2 cellular contexts compared by ENCODE assay signal in the genomic region with DNA sequence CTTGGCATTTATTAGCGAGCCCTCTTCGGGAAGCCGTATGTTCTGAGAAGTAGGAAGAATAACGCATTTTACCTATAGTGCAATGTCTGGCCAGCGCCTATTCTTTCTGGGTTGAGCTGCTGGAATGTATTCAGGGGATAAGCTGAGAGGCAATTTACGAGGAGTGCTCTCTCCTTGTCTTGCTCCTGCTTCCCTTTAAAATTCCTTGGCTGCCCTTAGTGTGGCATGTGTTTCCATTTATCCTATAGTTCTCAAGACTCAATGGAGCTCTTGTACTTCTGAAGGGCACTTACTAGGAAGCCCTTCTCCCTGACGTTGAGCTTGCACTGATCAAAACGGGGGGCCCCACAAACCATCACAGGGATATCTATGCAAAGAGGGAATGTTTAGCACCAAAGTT.
TF ChIP-seq lines count a peak whose summit lies in the region.

No MANE protein-coding gene starts in this region.

TF ChIP-seq in SK-N-SH treated with all-trans-retinoic acid at 6 μM for 48 hours, 23 proteins besides CTCF, POLR2A, EP300 and RAD21:
- TF ChIP-seq, protein P1, sequence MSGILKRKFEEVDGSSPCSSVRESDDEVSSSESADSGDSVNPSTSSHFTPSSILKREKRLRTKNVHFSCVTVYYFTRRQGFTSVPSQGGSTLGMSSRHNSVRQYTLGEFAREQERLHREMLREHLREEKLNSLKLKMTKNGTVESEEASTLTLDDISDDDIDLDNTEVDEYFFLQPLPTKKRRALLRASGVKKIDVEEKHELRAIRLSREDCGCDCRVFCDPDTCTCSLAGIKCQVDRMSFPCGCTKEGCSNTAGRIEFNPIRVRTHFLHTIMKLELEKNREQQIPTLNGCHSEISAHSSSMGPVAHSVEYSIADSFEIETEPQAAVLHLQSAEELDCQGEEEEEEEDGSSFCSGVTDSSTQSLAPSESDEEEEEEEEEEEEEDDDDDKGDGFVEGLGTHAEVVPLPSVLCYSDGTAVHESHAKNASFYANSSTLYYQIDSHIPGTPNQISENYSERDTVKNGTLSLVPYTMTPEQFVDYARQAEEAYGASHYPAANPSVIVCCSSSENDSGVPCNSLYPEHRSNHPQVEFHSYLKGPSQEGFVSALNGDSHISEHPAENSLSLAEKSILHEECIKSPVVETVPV (CRISPR knock-in tag; IDR thresholded peaks at IDR 0.05), result no peak
- TF ChIP-seq ARNTL (CRISPR knock-in tag; IDR thresholded peaks at IDR 0.05; ENCODE audit: borderline replicate concordance, low read depth) (no peak), PPARA (CRISPR knock-in tag; IDR thresholded peaks at IDR 0.05; ENCODE audit: borderline replicate concordance) (no peak), CSDC2 (CRISPR knock-in tag; IDR thresholded peaks at IDR 0.05) (no peak), ZFP30 (CRISPR knock-in tag; IDR thresholded peaks at IDR 0.05) (no peak), ZNF565 (CRISPR knock-in tag; conservative IDR thresholded peaks at IDR 0.05; ENCODE audit: low read depth) (no peak), TCF4 (CRISPR knock-in tag; IDR thresholded peaks at IDR 0.05; ENCODE audit: borderline replicate concordance) (no peak), ISL1 (CRISPR knock-in tag; IDR thresholded peaks at IDR 0.05) (no peak), TOX (CRISPR knock-in tag; IDR thresholded peaks at IDR 0.05; ENCODE audit: borderline replicate concordance) (no peak), ZNF8 (CRISPR knock-in tag; IDR thresholded peaks at IDR 0.05) (no peak), GLIS3 (CRISPR knock-in tag; IDR thresholded peaks at IDR 0.05) (no peak), RARB (CRISPR knock-in tag; IDR thresholded peaks at IDR 0.05) (no peak), BACH2 (CRISPR knock-in tag; IDR thresholded peaks at IDR 0.05; ENCODE audit: borderline replicate concordance) (no peak), ZNF70 (CRISPR knock-in tag; IDR thresholded peaks at IDR 0.05) (no peak), ZC3H10 (CRISPR knock-in tag; IDR thresholded peaks at IDR 0.05) (no peak)
- TF ChIP-seq, protein P2, sequence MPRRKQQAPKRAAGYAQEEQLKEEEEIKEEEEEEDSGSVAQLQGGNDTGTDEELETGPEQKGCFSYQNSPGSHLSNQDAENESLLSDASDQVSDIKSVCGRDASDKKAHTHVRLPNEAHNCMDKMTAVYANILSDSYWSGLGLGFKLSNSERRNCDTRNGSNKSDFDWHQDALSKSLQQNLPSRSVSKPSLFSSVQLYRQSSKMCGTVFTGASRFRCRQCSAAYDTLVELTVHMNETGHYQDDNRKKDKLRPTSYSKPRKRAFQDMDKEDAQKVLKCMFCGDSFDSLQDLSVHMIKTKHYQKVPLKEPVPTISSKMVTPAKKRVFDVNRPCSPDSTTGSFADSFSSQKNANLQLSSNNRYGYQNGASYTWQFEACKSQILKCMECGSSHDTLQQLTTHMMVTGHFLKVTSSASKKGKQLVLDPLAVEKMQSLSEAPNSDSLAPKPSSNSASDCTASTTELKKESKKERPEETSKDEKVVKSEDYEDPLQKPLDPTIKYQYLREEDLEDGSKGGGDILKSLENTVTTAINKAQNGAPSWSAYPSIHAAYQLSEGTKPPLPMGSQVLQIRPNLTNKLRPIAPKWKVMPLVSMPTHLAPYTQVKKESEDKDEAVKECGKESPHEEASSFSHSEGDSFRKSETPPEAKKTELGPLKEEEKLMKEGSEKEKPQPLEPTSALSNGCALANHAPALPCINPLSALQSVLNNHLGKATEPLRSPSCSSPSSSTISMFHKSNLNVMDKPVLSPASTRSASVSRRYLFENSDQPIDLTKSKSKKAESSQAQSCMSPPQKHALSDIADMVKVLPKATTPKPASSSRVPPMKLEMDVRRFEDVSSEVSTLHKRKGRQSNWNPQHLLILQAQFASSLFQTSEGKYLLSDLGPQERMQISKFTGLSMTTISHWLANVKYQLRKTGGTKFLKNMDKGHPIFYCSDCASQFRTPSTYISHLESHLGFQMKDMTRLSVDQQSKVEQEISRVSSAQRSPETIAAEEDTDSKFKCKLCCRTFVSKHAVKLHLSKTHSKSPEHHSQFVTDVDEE (CRISPR knock-in tag; IDR thresholded peaks at IDR 0.05), result no peak
- TF ChIP-seq, protein P3, sequence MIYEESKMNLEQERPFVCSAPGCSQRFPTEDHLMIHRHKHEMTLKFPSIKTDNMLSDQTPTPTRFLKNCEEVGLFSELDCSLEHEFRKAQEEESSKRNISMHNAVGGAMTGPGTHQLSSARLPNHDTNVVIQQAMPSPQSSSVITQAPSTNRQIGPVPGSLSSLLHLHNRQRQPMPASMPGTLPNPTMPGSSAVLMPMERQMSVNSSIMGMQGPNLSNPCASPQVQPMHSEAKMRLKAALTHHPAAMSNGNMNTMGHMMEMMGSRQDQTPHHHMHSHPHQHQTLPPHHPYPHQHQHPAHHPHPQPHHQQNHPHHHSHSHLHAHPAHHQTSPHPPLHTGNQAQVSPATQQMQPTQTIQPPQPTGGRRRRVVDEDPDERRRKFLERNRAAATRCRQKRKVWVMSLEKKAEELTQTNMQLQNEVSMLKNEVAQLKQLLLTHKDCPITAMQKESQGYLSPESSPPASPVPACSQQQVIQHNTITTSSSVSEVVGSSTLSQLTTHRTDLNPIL (CRISPR knock-in tag; IDR thresholded peaks at IDR 0.05; ENCODE audit: low read depth), result no peak
- TF ChIP-seq, protein P4, sequence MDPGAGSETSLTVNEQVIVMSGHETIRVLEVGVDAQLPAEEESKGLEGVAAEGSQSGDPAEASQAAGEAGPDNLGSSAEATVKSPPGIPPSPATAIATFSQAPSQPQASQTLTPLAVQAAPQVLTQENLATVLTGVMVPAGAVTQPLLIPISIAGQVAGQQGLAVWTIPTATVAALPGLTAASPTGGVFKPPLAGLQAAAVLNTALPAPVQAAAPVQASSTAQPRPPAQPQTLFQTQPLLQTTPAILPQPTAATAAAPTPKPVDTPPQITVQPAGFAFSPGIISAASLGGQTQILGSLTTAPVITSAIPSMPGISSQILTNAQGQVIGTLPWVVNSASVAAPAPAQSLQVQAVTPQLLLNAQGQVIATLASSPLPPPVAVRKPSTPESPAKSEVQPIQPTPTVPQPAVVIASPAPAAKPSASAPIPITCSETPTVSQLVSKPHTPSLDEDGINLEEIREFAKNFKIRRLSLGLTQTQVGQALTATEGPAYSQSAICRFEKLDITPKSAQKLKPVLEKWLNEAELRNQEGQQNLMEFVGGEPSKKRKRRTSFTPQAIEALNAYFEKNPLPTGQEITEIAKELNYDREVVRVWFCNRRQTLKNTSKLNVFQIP (CRISPR knock-in tag; IDR thresholded peaks at IDR 0.05; ENCODE audit: borderline replicate concordance, low read depth), result no peak

TF ChIP-seq in SK-N-SH, 30 proteins besides CTCF, POLR2A, EP300 and RAD21 (continued from another document):
- TF ChIP-seq, protein P5, sequence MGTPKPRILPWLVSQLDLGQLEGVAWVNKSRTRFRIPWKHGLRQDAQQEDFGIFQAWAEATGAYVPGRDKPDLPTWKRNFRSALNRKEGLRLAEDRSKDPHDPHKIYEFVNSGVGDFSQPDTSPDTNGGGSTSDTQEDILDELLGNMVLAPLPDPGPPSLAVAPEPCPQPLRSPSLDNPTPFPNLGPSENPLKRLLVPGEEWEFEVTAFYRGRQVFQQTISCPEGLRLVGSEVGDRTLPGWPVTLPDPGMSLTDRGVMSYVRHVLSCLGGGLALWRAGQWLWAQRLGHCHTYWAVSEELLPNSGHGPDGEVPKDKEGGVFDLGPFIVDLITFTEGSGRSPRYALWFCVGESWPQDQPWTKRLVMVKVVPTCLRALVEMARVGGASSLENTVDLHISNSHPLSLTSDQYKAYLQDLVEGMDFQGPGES (IDR thresholded peaks at IDR 0.05; ENCODE audit: low read depth, low read length), result no peak
- TF ChIP-seq TEAD4 (IDR thresholded peaks at IDR 0.05; ENCODE audit: borderline replicate concordance, insufficient read depth) (no peak), RCOR1 (IDR thresholded peaks at IDR 0.05; ENCODE audit: low read length) (no peak)
- TF ChIP-seq, protein P6, sequence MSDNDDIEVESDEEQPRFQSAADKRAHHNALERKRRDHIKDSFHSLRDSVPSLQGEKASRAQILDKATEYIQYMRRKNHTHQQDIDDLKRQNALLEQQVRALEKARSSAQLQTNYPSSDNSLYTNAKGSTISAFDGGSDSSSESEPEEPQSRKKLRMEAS (IDR thresholded peaks at IDR 0.05; ENCODE audit: low read depth), result no peak
TF ChIP-seq in SK-N-SH: peak in this region for 0.
